In genomic region chr21:45019887-45020537, GRCh38 we compare ENCODE assay signal across 19 cellular contexts. TPM values are rescaled to one million over a fixed set of nuclear protein-coding genes. Genes with fewer than 3 reads are reported as not detected.
DNase-seq lines count a peak whose midpoint lies in the region; ATAC-seq and TF ChIP-seq lines count a peak whose summit lies in the region.
"Had no signal": no experiment of that assay in that cellular context is flagged by ENCODE, and none has a peak within 500 bp of the region (broad histone marks: within the 10 kb centered on the region; RNA-seq: fewer than 3 reads in every experiment).

No MANE protein-coding gene starts in this region.

- no peaks in the 10 kb centered on the region for H3K9me3 ChIP-seq in mucosa of descending colon
- H3K9me3 ChIP-seq in CD4-positive, alpha-beta memory T cell (ENCODE audit: control insufficient read depth in 1 of 2, low read length in 2 of 2) = no peaks in the 10 kb centered on the region
- H3K9me3 ChIP-seq: SK-N-SH had no signal

- H3K27me3 ChIP-seq in brain microvascular endothelial cell (replicated peaks) = no peaks in the 10 kb centered on the region
- H3K27me3 ChIP-seq in CD4-positive, alpha-beta memory T cell (ENCODE audit: insufficient read depth, low read length) = peaks cover 12% of the 10 kb centered on the region

- no peak overlapping the region for H3K27ac Mint-ChIP-seq in activated T-cell treated with anti-CD3 and anti-CD28 coated beads, Interleukin-2, amount 50 U/mL, for 72 hours
- no peak overlapping the region for H3K27ac Mint-ChIP-seq in stimulated activated naive B cell treated with anti-CD40 and anti-IgM and Interleukin-4, amounts not matched to agents 10 μg/mL and 1 μg/mL and 100 μg/mL, for 72 hours
- H3K27ac Mint-ChIP-seq in CD4-positive, alpha-beta memory T cell = no peak overlapping the region
- H3K27ac Mint-ChIP-seq: activated naive CD4-positive, alpha-beta T cell treated with anti-CD3 and anti-CD28 coated beads for 36 hours had no signal

- no peaks in the 10 kb centered on the region for H3K4me1 Mint-ChIP-seq in activated T-cell treated with anti-CD3 and anti-CD28 coated beads, Interleukin-2, amount 50 U/mL, for 72 hours (ENCODE audit: low read depth)
- H3K4me1 Mint-ChIP-seq in stimulated activated naive B cell treated with anti-CD40 and anti-IgM and Interleukin-4, amounts not matched to agents 10 μg/mL and 1 μg/mL and 100 μg/mL, for 72 hours = peaks cover 5 to 12% of the 10 kb centered on the region in 2 donors
- H3K4me1 Mint-ChIP-seq in CD4-positive, alpha-beta memory T cell = peaks cover 4 to 9% (median 7%) of the 10 kb centered on the region in 4 donors

- peaks cover 8% of the 10 kb centered on the region in 2 donors for H3K9me3 Mint-ChIP-seq in activated T-cell treated with anti-CD3 and anti-CD28 coated beads, Interleukin-2, amount 50 U/mL, for 72 hours
- peaks cover 9% of the 10 kb centered on the region in 2 donors for H3K9me3 Mint-ChIP-seq in stimulated activated naive B cell treated with anti-CD40 and anti-IgM and Interleukin-4, amounts not matched to agents 10 μg/mL and 1 μg/mL and 100 μg/mL, for 72 hours
- peaks cover 3 to 15% (median 9%) of the 10 kb centered on the region in 8 donors for H3K9me3 Mint-ChIP-seq in CD4-positive, alpha-beta memory T cell

- POLR2A ChIA-PET in CD4-positive, alpha-beta memory T cell (lab: Charles Lee; ENCODE audit: partially characterized antibody) = no interaction called here

- in situ Hi-C loops in brain microvascular endothelial cell (cut with HindIII; ENCODE audit: low pct_ligation_motif_present, low sequenced_read_pairs) = no loop called here

- intact Hi-C loops in mucosa of descending colon (cut with DNase I, micrococcal nuclease) = no loop called here
- intact Hi-C loops in CD4-positive, alpha-beta memory T cell (cut with micrococcal nuclease) = no loop called here

- no peak for TF ChIP-seq CTCF in brain microvascular endothelial cell (IDR thresholded peaks at IDR 0.05; ENCODE audit: low read depth, low read length, missing control alignments)
- TF ChIP-seq CTCF in mucosa of descending colon (IDR thresholded peaks at IDR 0.05) = no peak

- H3K4me1 ChIP-seq in mucosa of descending colon (ENCODE audit: low read depth) = no peaks in the 10 kb centered on the region
- peaks cover 6% of the 10 kb centered on the region for H3K4me1 ChIP-seq in CD4-positive, alpha-beta memory T cell (ENCODE audit: insufficient read depth, low read length)

- ATAC-seq in activated T-cell treated with anti-CD3 and anti-CD28 coated beads, Interleukin-2, amount 50 U/mL, for 72 hours (replicated peaks in 1 of 2) = no peak
- ATAC-seq in mucosa of descending colon (no peak), HG03432 (IDR thresholded peaks at IDR 0.05; ENCODE audit: unreplicated experiment) (no peak), GM21737 (IDR thresholded peaks at IDR 0.05; ENCODE audit: unreplicated experiment) (no peak)
- ATAC-seq in stimulated activated naive B cell treated with anti-CD40 and anti-IgM and Interleukin-4, amounts not matched to agents 10 μg/mL and 1 μg/mL and 100 μg/mL, for 72 hours (replicated peaks) = no peak
- ATAC-seq: GM12878 had no signal

- H3K27me3 Mint-ChIP-seq in activated T-cell treated with anti-CD3 and anti-CD28 coated beads, Interleukin-2, amount 50 U/mL, for 72 hours (ENCODE audit: low read depth) = peaks cover 40% of the 10 kb centered on the region
- H3K27me3 Mint-ChIP-seq in stimulated activated naive B cell treated with anti-CD40 and anti-IgM and Interleukin-4, amounts not matched to agents 10 μg/mL and 1 μg/mL and 100 μg/mL, for 72 hours = peaks cover 36% of the 10 kb centered on the region in 2 donors
- peaks cover 30 to 39% of the 10 kb centered on the region in 2 donors for H3K27me3 Mint-ChIP-seq in CD4-positive, alpha-beta memory T cell

- no peak overlapping the region for H3K4me3 Mint-ChIP-seq in activated T-cell treated with anti-CD3 and anti-CD28 coated beads, Interleukin-2, amount 50 U/mL, for 72 hours
- peak overlapping the region; percentile 39 to 48 for H3K4me3 Mint-ChIP-seq in stimulated activated naive B cell treated with anti-CD40 and anti-IgM and Interleukin-4, amounts not matched to agents 10 μg/mL and 1 μg/mL and 100 μg/mL, for 72 hours
- peak overlapping the region in 2 of 8 donors; percentile 36 to 62 for H3K4me3 Mint-ChIP-seq in CD4-positive, alpha-beta memory T cell

- DNase-seq in activated T-cell treated with anti-CD3 and anti-CD28 coated beads, Interleukin-2, amount 50 U/mL, for 1 hour = peak; percentile 13
- no peak for DNase-seq in activated T-cell treated with anti-CD3 and anti-CD28 coated beads, Interleukin-2, amount 50 U/mL, for 72 hours
- DNase-seq in brain microvascular endothelial cell (no peak), mucosa of descending colon (peak in 2 of 3 donors; percentile 15 to 37)
- DNase-seq in stimulated activated naive B cell treated with anti-CD40 and anti-IgM and Interleukin-4, amounts not matched to agents 10 μg/mL and 1 μg/mL and 100 μg/mL, for 72 hours = no peak
- no peak for DNase-seq in CD4-positive, alpha-beta memory T cell
- DNase-seq: activated CD8-positive, alpha-beta memory T cell treated with anti-CD3 and anti-CD28 coated beads for 24 hours; activated naive CD4-positive, alpha-beta T cell treated with anti-CD3 and anti-CD28 coated beads for 36 hours; effector memory CD4-positive, alpha-beta T cell; NCI-H1436 treated with DMSO at 0.1 percent for 48 hours; NCI-H446 treated with DMSO at 0.1 percent for 48 hours; OCI-M1; SK-N-SH; stimulated activated CD4-positive, alpha-beta T cell treated with anti-CD3 and anti-CD28 coated beads, Interleukin-12 subunit alpha, Interleukin-12 subunit beta, amount 100 ng/mL, for 4 hours had no signal

- peak overlapping the region; percentile 36 for H3K27ac ChIP-seq in brain microvascular endothelial cell
- H3K27ac ChIP-seq in CD4-positive, alpha-beta memory T cell (ENCODE audit: low read depth, low read length) = no peak overlapping the region
- H3K27ac ChIP-seq: cardiac muscle cell had no signal

- H3K4me3 ChIP-seq in brain microvascular endothelial cell (ENCODE audit: low read depth, low read length) = no peak overlapping the region
- H3K4me3 ChIP-seq in mucosa of descending colon = no peak overlapping the region
- no peak overlapping the region for H3K4me3 ChIP-seq in CD4-positive, alpha-beta memory T cell (ENCODE audit: low read length in 2 of 2)
- H3K4me3 ChIP-seq: cardiac muscle cell, GM12878, lung had no signal

- H3K36me3 Mint-ChIP-seq in activated T-cell treated with anti-CD3 and anti-CD28 coated beads, Interleukin-2, amount 50 U/mL, for 72 hours (ENCODE audit: insufficient read depth in 2 of 2) = peaks cover 8 to 9% of the 10 kb centered on the region in 2 donors
- H3K36me3 Mint-ChIP-seq in stimulated activated naive B cell treated with anti-CD40 and anti-IgM and Interleukin-4, amounts not matched to agents 10 μg/mL and 1 μg/mL and 100 μg/mL, for 72 hours = peaks cover 4 to 11% of the 10 kb centered on the region in 2 donors
- peaks cover 0 to 4% of the 10 kb centered on the region in 2 donors for H3K36me3 Mint-ChIP-seq in CD4-positive, alpha-beta memory T cell

- CTCF ChIA-PET in CD4-positive, alpha-beta memory T cell (lab: Charles Lee; ENCODE audit: partially characterized antibody) = no interaction called here

- H3K36me3 ChIP-seq in brain microvascular endothelial cell (replicated peaks) (no peaks in the 10 kb centered on the region), mucosa of descending colon (ENCODE audit: low read depth) (no peaks in the 10 kb centered on the region)
- no peaks in the 10 kb centered on the region for H3K36me3 ChIP-seq in CD4-positive, alpha-beta memory T cell (ENCODE audit: insufficient read depth, low read length)
- H3K36me3 ChIP-seq: cardiac muscle cell had no signal

RNA-seq across cellular contexts. Expression of gene ADARB1, which starts 54.4 kb away (rescaled TPM):
- total RNA-seq in activated T-cell treated with anti-CD3 and anti-CD28 coated beads, Interleukin-2, amount 50 U/mL, for 72 hours = 10 to 100 TPM; 41.7 to 45.3 TPM
- 10 to 100 TPM in 1 of 3 donors, 1 to 10 TPM in 2; 5.4 to 91.2 (median 8.8) TPM for total RNA-seq in mucosa of descending colon
- total RNA-seq in CD4-positive, alpha-beta memory T cell = 10 to 100 TPM; 49.7 to 50.0 TPM
- 10 to 100 TPM in 1 of 2 donors, 1 to 10 TPM in 1; 4.6 to 12.2 TPM for polyA plus RNA-seq in CD4-positive, alpha-beta memory T cell

Comparison
In these comparisons a context has a peak if more than half of its experiments do, and no peak if none do; other contexts are left out.
1. DNase-seq: peak in activated T-cell treated with anti-CD3 and anti-CD28 coated beads, Interleukin-2, amount 50 U/mL, for 1 hour (single experiment) and mucosa of descending colon (2 of 3); none in activated T-cell treated with anti-CD3 and anti-CD28 coated beads, Interleukin-2, amount 50 U/mL, for 72 hours (0 of 2), brain microvascular endothelial cell (single experiment), stimulated activated naive B cell treated with anti-CD40 and anti-IgM and Interleukin-4, amounts not matched to agents 10 μg/mL and 1 μg/mL and 100 μg/mL, for 72 hours (single experiment) and CD4-positive, alpha-beta memory T cell (0 of 5).
2. H3K4me3 Mint-ChIP-seq: peak in stimulated activated naive B cell treated with anti-CD40 and anti-IgM and Interleukin-4, amounts not matched to agents 10 μg/mL and 1 μg/mL and 100 μg/mL, for 72 hours (2 of 2); none in activated T-cell treated with anti-CD3 and anti-CD28 coated beads, Interleukin-2, amount 50 U/mL, for 72 hours (0 of 2).